ENCODE assay signal across 16 cellular contexts in genomic region chr7:128151646-128152045, GRCh38.
DNase-seq lines count a peak whose midpoint lies in the region; ATAC-seq and TF ChIP-seq lines count a peak whose summit lies in the region.
"Had no signal": no experiment of that assay in that cellular context is flagged by ENCODE, and none has a peak within 500 bp of the region (broad histone marks: within the 10 kb centered on the region; RNA-seq: fewer than 3 reads in every experiment).

No MANE protein-coding gene starts in this region.

- ATAC-seq in Right ventricle myocardium superior (ENCODE audit: poor library complexity) (no peak), GM21825 (IDR thresholded peaks at IDR 0.05; ENCODE audit: unreplicated experiment) (no peak)

- no peaks in the 10 kb centered on the region for H3K9me3 ChIP-seq in right atrium auricular region
- H3K9me3 ChIP-seq in OCI-LY7 (ENCODE audit: low read length): no peaks in the 10 kb centered on the region
- H3K9me3 ChIP-seq: BE2C had no signal

- intact Hi-C loops in Right ventricle myocardium superior (cut with DNase I) (no loop called here), OCI-LY7 (cut with micrococcal nuclease; ENCODE audit: unreplicated experiment) (no loop called here)

- no peak for TF ChIP-seq CTCF in right atrium auricular region (IDR thresholded peaks at IDR 0.05)
- no peak for TF ChIP-seq CTCF in OCI-LY7 (conservative IDR thresholded peaks at IDR 0.05; ENCODE audit: low read length)

- no peaks in the 10 kb centered on the region for H3K27me3 ChIP-seq in right atrium auricular region
- H3K27me3 ChIP-seq: BE2C had no signal

- H3K4me2 ChIP-seq in OCI-LY7 (ENCODE audit: low read length): no peak overlapping the region

- H4K20me1 ChIP-seq in OCI-LY7 (ENCODE audit: insufficient read depth, low read length): no peaks in the 10 kb centered on the region

- no peak overlapping the region for H3K4me3 ChIP-seq in right atrium auricular region
- H3K4me3 ChIP-seq in OCI-LY7 (ENCODE audit: low read depth, low read length, poor library complexity, severe bottlenecking): no peak overlapping the region
- H3K4me3 ChIP-seq: SK-N-MC had no signal

- no peaks in the 10 kb centered on the region for H3K9me2 ChIP-seq in OCI-LY7 (ENCODE audit: insufficient read depth, low read length)

- H3K36me3 ChIP-seq in right atrium auricular region (no peaks in the 10 kb centered on the region), OCI-LY7 (ENCODE audit: insufficient read depth, low read length) (no peaks in the 10 kb centered on the region)
- H3K36me3 ChIP-seq: BE2C had no signal

- H2AFZ ChIP-seq in OCI-LY7 (ENCODE audit: low read length): no peak overlapping the region

- no peaks in the 10 kb centered on the region for H3K79me2 ChIP-seq in OCI-LY7 (ENCODE audit: insufficient read depth, low read depth, low read length)

- BruUV-seq in OCI-LY7 (replicated peaks; lab: Mats Ljungman, UMichigan): no TSS peak

- no peak overlapping the region for H3K27ac ChIP-seq in right atrium auricular region
- H3K27ac ChIP-seq in OCI-LY7 (ENCODE audit: low read depth, low read length, poor library complexity, severe bottlenecking): no peak overlapping the region
- H3K27ac ChIP-seq: SK-N-MC had no signal

- H3K4me1 ChIP-seq in right atrium auricular region: no peaks in the 10 kb centered on the region
- H3K4me1 ChIP-seq in OCI-LY7 (ENCODE audit: insufficient read depth, low read length, poor library complexity, severe bottlenecking): no peaks in the 10 kb centered on the region
- H3K4me1 ChIP-seq: BE2C had no signal

- peak; percentile 42 for DNase-seq in right atrium auricular region (ENCODE audit: low spot score)
- DNase-seq in Right ventricle myocardium superior: no peak
- DNase-seq in MV-4-11 (lab: John Stamatoyannopoulos, UW): peak; percentile 81
- peak; percentile 7 for DNase-seq in islet precursor cell
- DNase-seq in NCI-H2171 treated with DMSO at 0.1 percent for 48 hours (lab: John Stamatoyannopoulos, UW): no peak
- no peak for DNase-seq in OCI-LY7 (ENCODE audit: low spot score)
- DNase-seq: BE2C; CD4-positive, alpha-beta T cell; NCI-H1105 treated with DMSO at 0.1 percent for 48 hours; NCI-H2029; NCI-H2227 treated with DMSO at 0.1 percent for 48 hours; NCI-H526 treated with DMSO at 0.1 percent for 48 hours; RPMI8226; SHP77 had no signal

- CTCF ChIA-PET in OCI-LY7 (lab: Charles Lee; ENCODE audit: unreplicated experiment): no interaction called here

- POLR2A ChIA-PET in OCI-LY7 (lab: Charles Lee): interaction anchor here (1.0 kb wide), 1 partner anchor 31 kb away, joined by 3 read pairs; no protein-coding TSS in a partner anchor

Comparison
In these comparisons a context has a peak if more than half of its experiments do, and no peak if none do; other contexts are left out.
1. DNase-seq: peak in right atrium auricular region (single experiment), MV-4-11 (single experiment) and islet precursor cell (single experiment); none in Right ventricle myocardium superior (single experiment), NCI-H2171 treated with DMSO at 0.1 percent for 48 hours (single experiment) and OCI-LY7 (single experiment).